8 cellular contexts compared by ENCODE assay signal in genomic region chr11:80727315-80727714, GRCh38.
DNase-seq lines count a peak whose midpoint lies in the region; ATAC-seq and TF ChIP-seq lines count a peak whose summit lies in the region.

No MANE protein-coding gene starts in this region.

- ATAC-seq in GM21367 (IDR thresholded peaks at IDR 0.05; ENCODE audit: unreplicated experiment) (peak; percentile 81), esophagus mucosa (no peak)
- ATAC-seq in activated T-cell treated with anti-CD3 and anti-CD28 coated beads, Interleukin-2, amount 50 U/mL, for 4 hours = no peak

- H3K36me3 Mint-ChIP-seq in activated T-cell treated with anti-CD3 and anti-CD28 coated beads, Interleukin-2, amount 50 U/mL, for 4 hours (ENCODE audit: insufficient read depth) = no peaks in the 10 kb centered on the region

- H3K4me3 ChIP-seq in choroid plexus epithelial cell (ENCODE audit: low read depth, low read length) = no peak overlapping the region

- H3K27me3 Mint-ChIP-seq in activated T-cell treated with anti-CD3 and anti-CD28 coated beads, Interleukin-2, amount 50 U/mL, for 4 hours (ENCODE audit: low read depth) = no peaks in the 10 kb centered on the region

- peaks cover 3% of the 10 kb centered on the region for H3K9me3 Mint-ChIP-seq in activated T-cell treated with anti-CD3 and anti-CD28 coated beads, Interleukin-2, amount 50 U/mL, for 4 hours

- no peaks in the 10 kb centered on the region for H3K4me1 Mint-ChIP-seq in activated T-cell treated with anti-CD3 and anti-CD28 coated beads, Interleukin-2, amount 50 U/mL, for 4 hours (ENCODE audit: low read depth)

- peak; percentile 73 for TF ChIP-seq CTCF in choroid plexus epithelial cell (conservative IDR thresholded peaks at IDR 0.05; ENCODE audit: low read depth, low read length)

- DNase-seq in GM03348 (ENCODE audit: low spot score) (peak; percentile 1), HK-2 (ENCODE audit: unreplicated experiment) (peak; percentile 7), choroid plexus epithelial cell (ENCODE audit: low read depth) (peak; percentile 61), putamen (ENCODE audit: low spot score) (no peak), T-helper 9 cell (no peak)
- no peak for DNase-seq in activated T-cell treated with anti-CD3 and anti-CD28 coated beads, Interleukin-2, amount 50 U/mL, for 4 hours

- H3K4me3 Mint-ChIP-seq in activated T-cell treated with anti-CD3 and anti-CD28 coated beads, Interleukin-2, amount 50 U/mL, for 4 hours = no peak overlapping the region

Comparison
In these comparisons a context has a peak if more than half of its experiments do, and no peak if none do; other contexts are left out.
1. DNase-seq: peak in GM03348 (single experiment), HK-2 (single experiment) and choroid plexus epithelial cell (single experiment); none in putamen (single experiment), T-helper 9 cell (single experiment) and activated T-cell treated with anti-CD3 and anti-CD28 coated beads, Interleukin-2, amount 50 U/mL, for 4 hours (single experiment).